In genomic region chr10:32246685-32247084, GRCh38 we compare ENCODE assay signal across 15 cellular contexts.
DNase-seq lines count a peak whose midpoint lies in the region; ATAC-seq lines count a peak whose summit lies in the region.
"Had no signal": no experiment of that assay in that cellular context is flagged by ENCODE, and none has a peak within 500 bp of the region (broad histone marks: within the 10 kb centered on the region; RNA-seq: fewer than 3 reads in every experiment).

No MANE protein-coding gene starts in this region.

- no peaks in the 10 kb centered on the region for H3K36me3 ChIP-seq in trophoblast cell (ENCODE audit: control insufficient read depth in 1 of 2, insufficient read depth in 2 of 2, low read length in 2 of 2)
- no peaks in the 10 kb centered on the region for H3K36me3 ChIP-seq in CD4-positive, alpha-beta memory T cell (ENCODE audit: insufficient read depth, low read length)
- H3K36me3 ChIP-seq: BLaER1 treated with 17β-estradiol and CSF1 and Interleukin-3, amounts not matched to agents 10 nM and 100 nM had no signal

- peak overlapping the region; percentile 48 for H2BK12ac ChIP-seq in trophoblast cell (ENCODE audit: low read length)

- no peak overlapping the region for H3K9ac ChIP-seq in trophoblast cell (ENCODE audit: low read length)
- H3K9ac ChIP-seq: BLaER1 treated with 17β-estradiol and CSF1 and Interleukin-3, amounts not matched to agents 10 nM and 100 nM had no signal

- H3K4me3 Mint-ChIP-seq in activated T-cell treated with anti-CD3 and anti-CD28 coated beads, Interleukin-2, amount 50 U/mL, for 72 hours: peak overlapping the region in 1 of 2 donors; percentile 44
- no peak overlapping the region for H3K4me3 Mint-ChIP-seq in activated T-cell treated with anti-CD3 and anti-CD28 coated beads, Interleukin-2, amount 50 U/mL, for 24 hours
- peak overlapping the region; percentile 12 for H3K4me3 Mint-ChIP-seq in activated T-helper 17 cell treated with anti-CD3 and anti-CD28 coated beads, Interleukin-2, amount 50 U/mL, for 72 hours
- H3K4me3 Mint-ChIP-seq in CD4-positive, alpha-beta memory T cell: peak overlapping the region in 2 of 8 donors; percentile 24 to 47
- H3K4me3 Mint-ChIP-seq: B cell; CD8-positive, alpha-beta memory T cell; GM23338 had no signal

- intact Hi-C loops in CD4-positive, alpha-beta memory T cell (cut with micrococcal nuclease): no loop called here

- peaks cover 7 to 8% of the 10 kb centered on the region in 2 experiments for H3K4me1 ChIP-seq in trophoblast cell (ENCODE audit: control insufficient read depth in 1 of 2, insufficient read depth in 2 of 2, low read length in 2 of 2)
- no peaks in the 10 kb centered on the region for H3K4me1 ChIP-seq in CD4-positive, alpha-beta memory T cell (ENCODE audit: insufficient read depth, low read length)
- H3K4me1 ChIP-seq: BLaER1 treated with 17β-estradiol and CSF1 and Interleukin-3, amounts not matched to agents 10 nM and 100 nM had no signal

- no peak overlapping the region for H3K23ac ChIP-seq in trophoblast cell (ENCODE audit: low read length)

- H3K79me1 ChIP-seq in trophoblast cell (ENCODE audit: low read length): peaks cover 2% of the 10 kb centered on the region

- no peak overlapping the region for H3K14ac ChIP-seq in trophoblast cell (ENCODE audit: low read length)

- no peak overlapping the region for H4K91ac ChIP-seq in trophoblast cell (ENCODE audit: low read depth, low read length)

- no peak overlapping the region for H3K4ac ChIP-seq in trophoblast cell (ENCODE audit: low read depth, low read length)

- no peak overlapping the region for H3K27ac ChIP-seq in trophoblast cell (ENCODE audit: low read depth, low read length)
- H3K27ac ChIP-seq in CD4-positive, alpha-beta memory T cell (ENCODE audit: low read depth, low read length): no peak overlapping the region
- H3K27ac ChIP-seq: BLaER1 treated with 17β-estradiol and CSF1 and Interleukin-3, amounts not matched to agents 10 nM and 100 nM had no signal

- peak overlapping the region; percentile 38 for H3K27ac Mint-ChIP-seq in activated T-cell treated with anti-CD3 and anti-CD28 coated beads, Interleukin-2, amount 50 U/mL, for 72 hours
- H3K27ac Mint-ChIP-seq in activated T-cell treated with anti-CD3 and anti-CD28 coated beads, Interleukin-2, amount 50 U/mL, for 24 hours: no peak overlapping the region
- peak overlapping the region; percentile 51 for H3K27ac Mint-ChIP-seq in activated T-helper 17 cell treated with anti-CD3 and anti-CD28 coated beads, Interleukin-2, amount 50 U/mL, for 72 hours
- peak overlapping the region in 1 of 7 donors; percentile 74 for H3K27ac Mint-ChIP-seq in CD4-positive, alpha-beta memory T cell
- H3K27ac Mint-ChIP-seq: B cell; CD8-positive, alpha-beta memory T cell; GM23338 had no signal

- H3K18ac ChIP-seq in trophoblast cell (ENCODE audit: low read length): no peak overlapping the region

- H2BK5ac ChIP-seq in trophoblast cell (ENCODE audit: low read depth, low read length, poor library complexity): no peak overlapping the region

- H3K4me2 ChIP-seq in trophoblast cell (ENCODE audit: low read length): no peak overlapping the region
- H3K4me2 ChIP-seq: BLaER1 treated with 17β-estradiol and CSF1 and Interleukin-3, amounts not matched to agents 10 nM and 100 nM; GM23338 had no signal

- H2AK5ac ChIP-seq in trophoblast cell (ENCODE audit: low read length): no peak overlapping the region

- H3K9me3 Mint-ChIP-seq in activated T-cell treated with anti-CD3 and anti-CD28 coated beads, Interleukin-2, amount 50 U/mL, for 72 hours: no peaks in the 10 kb centered on the region
- peaks cover 2% of the 10 kb centered on the region for H3K9me3 Mint-ChIP-seq in activated T-cell treated with anti-CD3 and anti-CD28 coated beads, Interleukin-2, amount 50 U/mL, for 24 hours
- H3K9me3 Mint-ChIP-seq in activated T-helper 17 cell treated with anti-CD3 and anti-CD28 coated beads, Interleukin-2, amount 50 U/mL, for 72 hours: no peaks in the 10 kb centered on the region
- H3K9me3 Mint-ChIP-seq in CD4-positive, alpha-beta memory T cell: no peaks in the 10 kb centered on the region
- H3K9me3 Mint-ChIP-seq: CD8-positive, alpha-beta memory T cell; GM23338 had no signal

- H3K27me3 ChIP-seq in trophoblast cell (ENCODE audit: insufficient read depth, low read length): no peaks in the 10 kb centered on the region
- H3K27me3 ChIP-seq in CD4-positive, alpha-beta memory T cell (ENCODE audit: insufficient read depth, low read length): no peaks in the 10 kb centered on the region
- H3K27me3 ChIP-seq: BLaER1 treated with 17β-estradiol and CSF1 and Interleukin-3, amounts not matched to agents 10 nM and 100 nM had no signal

- H3K79me2 ChIP-seq in trophoblast cell (ENCODE audit: control insufficient read depth, insufficient read depth, low read length, poor library complexity): no peaks in the 10 kb centered on the region

- POLR2A ChIA-PET in CD4-positive, alpha-beta memory T cell (lab: Charles Lee; ENCODE audit: partially characterized antibody): no interaction called here

- no peak overlapping the region for H2AFZ ChIP-seq in trophoblast cell (ENCODE audit: insufficient read depth, low read length, poor library complexity)
- H2AFZ ChIP-seq: GM23338 had no signal

- peaks cover 60% of the 10 kb centered on the region for H3K4me1 Mint-ChIP-seq in activated T-cell treated with anti-CD3 and anti-CD28 coated beads, Interleukin-2, amount 50 U/mL, for 72 hours (ENCODE audit: low read depth)
- peaks cover 55% of the 10 kb centered on the region for H3K4me1 Mint-ChIP-seq in activated T-cell treated with anti-CD3 and anti-CD28 coated beads, Interleukin-2, amount 50 U/mL, for 24 hours (ENCODE audit: low read depth)
- peaks cover 17% of the 10 kb centered on the region for H3K4me1 Mint-ChIP-seq in activated T-helper 17 cell treated with anti-CD3 and anti-CD28 coated beads, Interleukin-2, amount 50 U/mL, for 72 hours
- H3K4me1 Mint-ChIP-seq in CD4-positive, alpha-beta memory T cell: peaks cover 11 to 16% (median 12%) of the 10 kb centered on the region in 4 donors
- H3K4me1 Mint-ChIP-seq: B cell, GM23338 had no signal

- H3K36me3 Mint-ChIP-seq in activated T-cell treated with anti-CD3 and anti-CD28 coated beads, Interleukin-2, amount 50 U/mL, for 72 hours (ENCODE audit: insufficient read depth in 2 of 2): no peaks in the 10 kb centered on the region
- H3K36me3 Mint-ChIP-seq in activated T-cell treated with anti-CD3 and anti-CD28 coated beads, Interleukin-2, amount 50 U/mL, for 24 hours (ENCODE audit: low read depth): no peaks in the 10 kb centered on the region
- H3K36me3 Mint-ChIP-seq in activated T-helper 17 cell treated with anti-CD3 and anti-CD28 coated beads, Interleukin-2, amount 50 U/mL, for 72 hours (ENCODE audit: low read depth): peaks cover 6% of the 10 kb centered on the region
- no peaks in the 10 kb centered on the region for H3K36me3 Mint-ChIP-seq in CD4-positive, alpha-beta memory T cell

- H4K12ac ChIP-seq in trophoblast cell (ENCODE audit: low read depth, low read length): no peak overlapping the region

- no peak overlapping the region for H3K4me3 ChIP-seq in trophoblast cell (ENCODE audit: low read depth, low read length)
- H3K4me3 ChIP-seq in CD4-positive, alpha-beta memory T cell (ENCODE audit: low read length in 2 of 2): no peak overlapping the region
- H3K4me3 ChIP-seq: BLaER1 treated with 17β-estradiol and CSF1 and Interleukin-3, amounts not matched to agents 10 nM and 100 nM; GM23338 had no signal

- no peak for DNase-seq in activated T-cell treated with anti-CD3 and anti-CD28 coated beads, Interleukin-2, amount 50 U/mL, for 72 hours
- DNase-seq in activated T-cell treated with anti-CD3 and anti-CD28 coated beads, Interleukin-2, amount 50 U/mL, for 24 hours: no peak
- DNase-seq in trophoblast cell (no peak), NAMALWA (ENCODE audit: low spot score) (no peak), KG1 (lab: John Stamatoyannopoulos, UW) (no peak)
- DNase-seq in CD4-positive, alpha-beta memory T cell: no peak
- DNase-seq: 8988T; CD8-positive, alpha-beta memory T cell; COR-L47; IMR-90 had no signal

- H4K8ac ChIP-seq in trophoblast cell (ENCODE audit: low read depth, low read length): no peak overlapping the region

- no peaks in the 10 kb centered on the region for H3K9me3 ChIP-seq in trophoblast cell (ENCODE audit: insufficient read depth, low read depth, low read length)
- no peaks in the 10 kb centered on the region for H3K9me3 ChIP-seq in CD4-positive, alpha-beta memory T cell (ENCODE audit: control insufficient read depth in 1 of 2, low read length in 2 of 2)
- H3K9me3 ChIP-seq: BLaER1 treated with 17β-estradiol and CSF1 and Interleukin-3, amounts not matched to agents 10 nM and 100 nM had no signal

- CTCF ChIA-PET in CD4-positive, alpha-beta memory T cell (lab: Charles Lee; ENCODE audit: partially characterized antibody): interaction anchor here (1.3 kb wide), 2 partner anchors 9 to 35 kb away, joined by 3 read pairs; no protein-coding TSS in a partner anchor

- no peak for ATAC-seq in activated T-cell treated with anti-CD3 and anti-CD28 coated beads, Interleukin-2, amount 50 U/mL, for 72 hours (replicated peaks in 1 of 2)
- ATAC-seq in activated T-helper 17 cell treated with anti-CD3 and anti-CD28 coated beads, Interleukin-2, amount 50 U/mL, for 72 hours (replicated peaks): no peak
- ATAC-seq: GM23338, HCT116 had no signal

- H2BK120ac ChIP-seq in trophoblast cell (ENCODE audit: insufficient read depth, low read length, poor library complexity): no peak overlapping the region

- peaks cover 10% of the 10 kb centered on the region for H3K27me3 Mint-ChIP-seq in activated T-cell treated with anti-CD3 and anti-CD28 coated beads, Interleukin-2, amount 50 U/mL, for 72 hours (ENCODE audit: low read depth)
- H3K27me3 Mint-ChIP-seq in activated T-cell treated with anti-CD3 and anti-CD28 coated beads, Interleukin-2, amount 50 U/mL, for 24 hours: no peaks in the 10 kb centered on the region
- no peaks in the 10 kb centered on the region for H3K27me3 Mint-ChIP-seq in activated T-helper 17 cell treated with anti-CD3 and anti-CD28 coated beads, Interleukin-2, amount 50 U/mL, for 72 hours
- H3K27me3 Mint-ChIP-seq in CD4-positive, alpha-beta memory T cell: no peaks in the 10 kb centered on the region

- 100% methylated on average over 1 of the region's 3 CpGs for WGBS in trophoblast cell (ENCODE audit: extremely low coverage, insufficient coverage, insufficient read length)
